ENCODE assay signal across 14 cellular contexts in genomic region chr22:21778705-21779363, GRCh38. TPM values are rescaled to one million over a fixed set of nuclear protein-coding genes. Genes with fewer than 3 reads are reported as not detected.
DNase-seq lines count a peak whose midpoint lies in the region; ATAC-seq and TF ChIP-seq lines count a peak whose summit lies in the region.
"Had no signal": no experiment of that assay in that cellular context is flagged by ENCODE, and none has a peak within 500 bp of the region (broad histone marks: within the 10 kb centered on the region; RNA-seq: fewer than 3 reads in every experiment).

No MANE protein-coding gene starts in this region.

- DNase-seq in BJ (ENCODE audit: low read depth) (peak; percentile 19), NCI-H226 (peak; percentile 54), epithelial cell of esophagus (ENCODE audit: low read depth) (peak; percentile 41), sciatic nerve (ENCODE audit: low spot score) (no peak), spleen (no peak)
- no peak for DNase-seq in natural killer cell treated with Interleukin-12 subunit alpha and Interleukin-12 subunit beta and Interleukin-15 and Interleukin-18, amount 100 ng/mL, for 72 hours (ENCODE audit: low spot score)
- DNase-seq: activated CD4-positive, alpha-beta T cell treated with anti-CD3 and anti-CD28 coated beads for 1 hour; cerebellar nuclear complex; NCI-H1417; NCI-H69; stimulated activated naive CD4-positive, alpha-beta T cell had no signal

- no peaks in the 10 kb centered on the region for H3K27me3 Mint-ChIP-seq in natural killer cell treated with Interleukin-12 subunit alpha and Interleukin-12 subunit beta and Interleukin-15 and Interleukin-18, amount 100 ng/mL, for 72 hours

- intact Hi-C loops in sciatic nerve (cut with DNase I) (no loop called here), spleen (cut with DNase I; ENCODE audit: low total_unique reads) (no loop called here)

- peak overlapping the region in 1 of 2 donors; percentile 86 for H3K27ac Mint-ChIP-seq in natural killer cell treated with Interleukin-12 subunit alpha and Interleukin-12 subunit beta and Interleukin-15 and Interleukin-18, amount 100 ng/mL, for 72 hours

- WGBS in spleen, 5 donors, result 91 to 98% (median 94%) methylated on average over 4 of the region's 4 CpGs

- H3K4me3 ChIP-seq in BJ (ENCODE audit: low read depth, low read length), result no peak overlapping the region
- H3K4me3 ChIP-seq in epithelial cell of esophagus (ENCODE audit: low read length), result no peak overlapping the region
- H3K4me3 ChIP-seq in spleen, result no peak overlapping the region

- TF ChIP-seq POLR2A in spleen (IDR thresholded peaks at IDR 0.05), result no peak

- peaks cover 24% of the 10 kb centered on the region for H3K36me3 Mint-ChIP-seq in natural killer cell treated with Interleukin-12 subunit alpha and Interleukin-12 subunit beta and Interleukin-15 and Interleukin-18, amount 100 ng/mL, for 72 hours

- no peak for TF ChIP-seq CTCF in BJ (IDR thresholded peaks at IDR 0.05; ENCODE audit: insufficient read depth, low read depth, low read length)
- no peak for TF ChIP-seq CTCF in epithelial cell of esophagus (IDR thresholded peaks at IDR 0.05; ENCODE audit: insufficient read depth, low read depth, low read length, missing control alignments)
- TF ChIP-seq CTCF in spleen (IDR thresholded peaks at IDR 0.05 in 8 of 11, conservative IDR thresholded peaks at IDR 0.05 in 3 of 11), result no peak

- H3K4me3 Mint-ChIP-seq in natural killer cell treated with Interleukin-12 subunit alpha and Interleukin-12 subunit beta and Interleukin-15 and Interleukin-18, amount 100 ng/mL, for 72 hours, result peak overlapping the region; percentile 44

- H3K9me3 Mint-ChIP-seq in natural killer cell treated with Interleukin-12 subunit alpha and Interleukin-12 subunit beta and Interleukin-15 and Interleukin-18, amount 100 ng/mL, for 72 hours, result no peaks in the 10 kb centered on the region

- POLR2A ChIA-PET in BJ (lab: Charles Lee), result interaction anchor here (0.6 kb wide), 1 partner anchor 126 kb away, joined by 8 read pairs; no protein-coding TSS in a partner anchor

- H3K4me1 ChIP-seq in spleen, result peaks cover 0 to 50% (median 5%) of the 10 kb centered on the region in 6 donors

- ATAC-seq in natural killer cell treated with Interleukin-12 subunit alpha and Interleukin-12 subunit beta and Interleukin-15 and Interleukin-18, amount 100 ng/mL, for 72 hours, result peak; percentile 42 to 59
- ATAC-seq in GM21367 (IDR thresholded peaks at IDR 0.05; ENCODE audit: unreplicated experiment), result no peak
- ATAC-seq in sciatic nerve, result no peak
- no peak for ATAC-seq in GM18868 (IDR thresholded peaks at IDR 0.05; ENCODE audit: unreplicated experiment)
- ATAC-seq: left lobe of liver had no signal

- CTCF ChIA-PET in BJ (lab: Yijun Ruan, JAX), result no interaction called here

- no peaks in the 10 kb centered on the region for H3K27me3 ChIP-seq in BJ (ENCODE audit: control insufficient read depth, insufficient read depth, low read length)
- H3K27me3 ChIP-seq in spleen (replicated peaks in 1 of 7), result no peaks in the 10 kb centered on the region

- H3K36me3 ChIP-seq in BJ (ENCODE audit: control insufficient read depth, insufficient read depth, low read length) (peaks cover 10% of the 10 kb centered on the region), spleen (peaks cover 0 to 83% (median 31%) of the 10 kb centered on the region in 6 donors)

- no peak overlapping the region for H3K27ac ChIP-seq in spleen

- H3K9me3 ChIP-seq in spleen, result no peaks in the 10 kb centered on the region

- peaks cover 43 to 47% of the 10 kb centered on the region in 2 donors for H3K4me1 Mint-ChIP-seq in natural killer cell treated with Interleukin-12 subunit alpha and Interleukin-12 subunit beta and Interleukin-15 and Interleukin-18, amount 100 ng/mL, for 72 hours (ENCODE audit: low read depth in 2 of 2)

RNA-seq across cellular contexts. Expression of gene YPEL1, which starts 43.2 kb away (rescaled TPM):
- polyA plus RNA-seq in BJ (2011; rRNA removed), result 0.69 and 1.1 TPM in 2 replicates
- polyA minus RNA-seq in BJ (2011; rRNA and poly(A)+ RNA removed), result 0.28 and 0.36 TPM in 2 replicates
- 10 to 100 TPM; 14.2 to 19.0 TPM for total RNA-seq in natural killer cell treated with Interleukin-12 subunit alpha and Interleukin-12 subunit beta and Interleukin-15 and Interleukin-18, amount 100 ng/mL, for 72 hours
- total RNA-seq in sciatic nerve, result 8.2 TPM
- total RNA-seq in spleen, result 10 to 100 TPM in 5 of 7 donors, 1 to 10 TPM in 2; 6.9 to 21.3 (median 14.6) TPM
- 1 to 10 TPM; 4.8 to 6.4 (median 5.4) TPM for polyA plus RNA-seq in spleen

Comparison
In these comparisons a context has a peak if more than half of its experiments do, and no peak if none do; other contexts are left out.
1. DNase-seq: peak in BJ (single experiment), NCI-H226 (single experiment) and epithelial cell of esophagus (single experiment); none in natural killer cell treated with Interleukin-12 subunit alpha and Interleukin-12 subunit beta and Interleukin-15 and Interleukin-18, amount 100 ng/mL, for 72 hours (single experiment), sciatic nerve (single experiment) and spleen (single experiment).
2. ATAC-seq: peak in natural killer cell treated with Interleukin-12 subunit alpha and Interleukin-12 subunit beta and Interleukin-15 and Interleukin-18, amount 100 ng/mL, for 72 hours (2 of 2); none in GM21367 (single experiment), sciatic nerve (single experiment) and GM18868 (single experiment).